Comparison of ENCODE assay signal across 15 cellular contexts in the genomic region with DNA sequence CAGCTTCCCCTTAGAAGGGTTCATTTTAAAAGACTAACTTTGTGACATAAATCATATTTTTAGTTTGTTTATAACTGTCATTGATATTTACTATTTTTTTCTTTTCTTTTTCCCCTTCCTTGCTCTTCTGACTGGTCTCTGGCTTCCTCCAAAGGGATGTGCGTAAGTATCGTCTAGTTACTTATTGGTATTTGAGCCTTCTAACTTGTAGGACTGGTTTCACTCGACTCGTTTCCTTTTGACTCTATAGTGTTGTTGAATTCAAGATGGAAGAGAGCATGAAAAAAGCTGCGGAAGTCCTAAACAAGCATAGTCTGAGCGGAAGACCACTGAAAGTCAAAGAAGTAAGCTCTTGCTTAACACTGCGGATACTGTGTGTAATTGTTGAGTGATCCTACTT. TPM values are rescaled to one million over a fixed set of nuclear protein-coding genes. Genes with fewer than 3 reads are reported as not detected.
A peak's percentile ranks its signal among the peaks of the same experiment; 100 is the strongest.
DNase-seq lines count a peak whose midpoint lies in the region; ATAC-seq and TF ChIP-seq lines count a peak whose summit lies in the region.
"Had no signal": no experiment of that assay in that cellular context is flagged by ENCODE, and none has a peak within 500 bp of the region (broad histone marks: within the 10 kb centered on the region; RNA-seq: fewer than 3 reads in every experiment).

No MANE protein-coding gene starts in this region.

- no peak overlapping the region for H3K9ac ChIP-seq in H9 (ENCODE audit: extremely low read depth, insufficient read length, low read length)
- H3K9ac ChIP-seq: BLaER1 had no signal

- H3K27me3 ChIP-seq in H9 (ENCODE audit: insufficient read depth, low read length) (no peaks in the 10 kb centered on the region), left lung (no peaks in the 10 kb centered on the region), psoas muscle (ENCODE audit: insufficient read depth in 3 of 3, low read length in 2 of 3) (no peaks in the 10 kb centered on the region)
- H3K27me3 ChIP-seq: BLaER1, Peyer's patch had no signal

- no peak overlapping the region for H3K56ac ChIP-seq in H9 (ENCODE audit: insufficient read length, low read depth, low read length)

- no peak for DNase-seq in H9
- no peak for DNase-seq in T-helper 17 cell
- no peak for DNase-seq in left lung
- DNase-seq in psoas muscle: no peak
- DNase-seq in GDM1 (lab: John Stamatoyannopoulos, UW): no peak
- DNase-seq in NOMO-1 (lab: John Stamatoyannopoulos, UW; ENCODE audit: unreplicated experiment in 2 of 2): no peak
- DNase-seq: Calu3; CD4-positive, alpha-beta memory T cell; GOT3; NCI-H1105 treated with DMSO at 0.1 percent for 48 hours; NCI-H1694 treated with DMSO at 0.1 percent for 48 hours; Peyer's patch had no signal

- H4K5ac ChIP-seq in H9 (ENCODE audit: insufficient read length, low read depth, low read length): no peak overlapping the region

- H3K27ac ChIP-seq in H9 (ENCODE audit: insufficient read length, low read depth, low read length) (peak overlapping the region; percentile 5), left lung (no peak overlapping the region), psoas muscle (peak overlapping the region; percentile 1)
- H3K27ac ChIP-seq: BLaER1, Peyer's patch had no signal

- H3K9me3 ChIP-seq in H9 (ENCODE audit: control insufficient read depth, low read depth, low read length) (no peaks in the 10 kb centered on the region), T-helper 17 cell (ENCODE audit: control insufficient read depth, low read length, poor library complexity, severe bottlenecking) (no peaks in the 10 kb centered on the region), left lung (no peaks in the 10 kb centered on the region), psoas muscle (no peaks in the 10 kb centered on the region)
- H3K9me3 ChIP-seq: BLaER1, Peyer's patch had no signal

- 0 out of 7 replicates have a peak overlapping the region, but pooled peaks of 1 of the 3 experiments have one; percentile 10 for H3K27ac Mint-ChIP-seq in H9
- H3K27ac Mint-ChIP-seq in T-helper 17 cell: peak overlapping the region; percentile 19

- no peaks in the 10 kb centered on the region for H4K20me1 ChIP-seq in H9 (ENCODE audit: control insufficient read depth, insufficient read depth, insufficient read length)

- no peak overlapping the region for H4K8ac ChIP-seq in H9 (replicated peaks; ENCODE audit: insufficient read length, low read depth, low read length)

- no CpG with 5 or more reads among the region's 7 CpGs for WGBS in H9 (ENCODE audit: extremely low coverage, insufficient read length, low lambda C conversion rate)
- WGBS in psoas muscle, 3 donors: 81 to 93% (median 82%) methylated on average over 7 of the region's 7 CpGs

- no peak overlapping the region for H2AFZ ChIP-seq in H9 (ENCODE audit: low read length)

- H3K27me3 Mint-ChIP-seq in H9 (ENCODE audit: low read depth) (no peaks in the 10 kb centered on the region), T-helper 17 cell (no peaks in the 10 kb centered on the region)
- H3K27me3 Mint-ChIP-seq: CD4-positive, alpha-beta memory T cell had no signal

- H3K4ac ChIP-seq in H9 (ENCODE audit: low read depth, low read length): no peak overlapping the region

- no peak overlapping the region for H2BK15ac ChIP-seq in H9 (ENCODE audit: low read depth, low read length)

- no peaks in the 10 kb centered on the region for H3K23me2 ChIP-seq in H9 (ENCODE audit: insufficient read length, low read depth, low read length, poor library complexity, severe bottlenecking)

- peaks cover 50% of the 10 kb centered on the region for H3K79me2 ChIP-seq in H9 (ENCODE audit: insufficient read depth, low read length)

- H3T11ph ChIP-seq in H9 (ENCODE audit: low read length): no peak overlapping the region

- no peak for TF ChIP-seq CTCF in H9 (conservative IDR thresholded peaks at IDR 0.05)
- no peak for TF ChIP-seq CTCF in left lung (IDR thresholded peaks at IDR 0.05)
- no peak for TF ChIP-seq CTCF in psoas muscle (IDR thresholded peaks at IDR 0.05)

- H3K4me1 Mint-ChIP-seq in H9 (peaks cover 27 to 32% of the 10 kb centered on the region in 2 experiments), T-helper 17 cell (peaks cover 37% of the 10 kb centered on the region)

- intact Hi-C loops in left lung (cut with DNase I): no loop called here
- intact Hi-C loops in psoas muscle (cut with DNase I): loop anchor here in 1 of 2 donors (5.0 kb wide), 1 partner anchor 106 kb away; no protein-coding TSS in a partner anchor

- ATAC-seq in T-helper 17 cell (no peak), left lung (peak; percentile 52), psoas muscle (no peak), HG03196 (IDR thresholded peaks at IDR 0.05; ENCODE audit: unreplicated experiment) (no peak)
- ATAC-seq: K562 had no signal

- peaks cover 14% of the 10 kb centered on the region for H3K79me1 ChIP-seq in H9 (ENCODE audit: insufficient read depth, low read depth, low read length, poor library complexity, severe bottlenecking)

- no peak overlapping the region for H3K18ac ChIP-seq in H9 (ENCODE audit: insufficient read length, low read depth, low read length)

- H3K4me2 ChIP-seq in H9 (ENCODE audit: insufficient read depth, insufficient read length, low read length): no peak overlapping the region
- H3K4me2 ChIP-seq: BLaER1 had no signal

- no peak overlapping the region for H2BK5ac ChIP-seq in H9 (ENCODE audit: insufficient read length, low read length)

- H2BK120ac ChIP-seq in H9 (ENCODE audit: low read depth, low read length, poor library complexity, severe bottlenecking): no peak overlapping the region

- H3K23ac ChIP-seq in H9 (ENCODE audit: insufficient read length, low read depth, low read length): no peak overlapping the region

- peaks cover 1% of the 10 kb centered on the region; the same call in 1 of the 2 replicates for H3K4me1 ChIP-seq in H9 (ENCODE audit: insufficient read depth, low read length)
- H3K4me1 ChIP-seq in left lung: peaks cover 26 to 50% of the 10 kb centered on the region in 2 donors
- peaks cover 54% of the 10 kb centered on the region for H3K4me1 ChIP-seq in psoas muscle

- no peaks in the 10 kb centered on the region for H3K9me3 Mint-ChIP-seq in H9

- no peak overlapping the region for H3K4me3 Mint-ChIP-seq in H9
- no peak overlapping the region for H3K4me3 Mint-ChIP-seq in T-helper 17 cell
- H3K4me3 Mint-ChIP-seq: CD4-positive, alpha-beta memory T cell had no signal

- no peak overlapping the region for H3K4me3 ChIP-seq in left lung
- H3K4me3 ChIP-seq in psoas muscle: no peak overlapping the region
- H3K4me3 ChIP-seq: BLaER1, K562, Peyer's patch had no signal

- no peak overlapping the region for H2BK20ac ChIP-seq in H9 (ENCODE audit: low read depth, low read length, poor library complexity, severe bottlenecking)

- no peak overlapping the region for H3K14ac ChIP-seq in H9 (ENCODE audit: insufficient read depth, low read length)

- no peak overlapping the region for H2BK12ac ChIP-seq in H9 (ENCODE audit: insufficient read length, low read depth, low read length)

- H4K91ac ChIP-seq in H9 (ENCODE audit: insufficient read length, low read depth, low read length): no peak overlapping the region

- H3K36me3 Mint-ChIP-seq in H9 (ENCODE audit: insufficient read depth in 1 of 3, low read depth in 3 of 3): peaks cover 43 to 81% (median 69%) of the 10 kb centered on the region in 3 experiments; a peak in 6 of 7 replicates
- H3K36me3 Mint-ChIP-seq in T-helper 17 cell (ENCODE audit: low read depth): peaks cover 10% of the 10 kb centered on the region

- H2AK5ac ChIP-seq in H9 (ENCODE audit: insufficient read length, low read length): no peak overlapping the region

- H3K36me3 ChIP-seq in left lung (peaks cover 0 to 64% of the 10 kb centered on the region in 2 donors), psoas muscle (ENCODE audit: insufficient read depth in 1 of 2, low read depth in 1 of 2) (peaks cover 22 to 50% of the 10 kb centered on the region in 2 donors)

RNA-seq across cellular contexts. Expression of a gene that starts 18.6 kb away (rescaled TPM):
- total RNA-seq in H9 (2021) (458 and 468 TPM in 2 replicates), T-helper 17 cell (100 to 1,000 TPM; 248 to 259 TPM), left lung (100 to 1,000 TPM; 121 to 163 TPM), psoas muscle (10 to 100 TPM; 73.2 to 92.2 (median 84.1) TPM)
- 100 to 1,000 TPM in 2 of 3 donors, 10 to 100 TPM in 1; 53.2 to 146 (median 118) TPM for polyA plus RNA-seq in psoas muscle

RNA-seq across cellular contexts. Expression of a gene that starts 39.1 kb away (rescaled TPM):
- 0.44 TPM in 2 replicates for total RNA-seq in H9 (2021)
- total RNA-seq in T-helper 17 cell: 1 to 10 TPM; 5.2 to 7.4 TPM
- 10 to 100 TPM; 10.7 to 26.8 TPM for total RNA-seq in left lung
- total RNA-seq in psoas muscle: under 1 TPM; 0.22 to 0.65 (median 0.49) TPM
- under 1 TPM in 2 of 3 donors, not detected in 1; 0.27 to 0.29 TPM for polyA plus RNA-seq in psoas muscle
- total RNA-seq: Calu3 had no signal
- polyA plus RNA-seq: CD4-positive, alpha-beta memory T cell had no signal

RNA-seq across cellular contexts. Expression of a gene that starts 50.2 kb away (rescaled TPM):
- total RNA-seq in H9 (2021): 23.1 and 27.5 TPM in 2 replicates
- 100 to 1,000 TPM in 1 of 2 donors, 10 to 100 TPM in 1; 26.9 to 108 TPM for total RNA-seq in T-helper 17 cell
- 10 to 100 TPM; 46.5 to 54.6 TPM for total RNA-seq in left lung
- 10 to 100 TPM; 47.7 to 56.0 (median 52.2) TPM for total RNA-seq in psoas muscle
- polyA plus RNA-seq in psoas muscle: 10 to 100 TPM; 32.8 to 55.6 (median 48.9) TPM

RNA-seq across cellular contexts. Expression of a gene that starts 50.6 kb away (rescaled TPM):
- 29.3 and 38.1 TPM in 2 replicates for total RNA-seq in H9 (2021)
- total RNA-seq in T-helper 17 cell: 10 to 100 TPM; 45.1 to 46.2 TPM
- total RNA-seq in left lung: 10 to 100 TPM; 15.4 to 19.2 TPM
- total RNA-seq in psoas muscle: 10 to 100 TPM; 15.6 to 19.3 (median 17.8) TPM
- 10 to 100 TPM; 10.4 to 21.6 (median 17.8) TPM for polyA plus RNA-seq in psoas muscle

Comparison
In these comparisons a context has a peak if more than half of its experiments do, and no peak if none do; other contexts are left out.
1. H3K27ac ChIP-seq: peak in H9 (single experiment) and psoas muscle (single experiment); none in left lung (0 of 2).